ENCODE assay signal across 1 cellular context in the genomic region with DNA sequence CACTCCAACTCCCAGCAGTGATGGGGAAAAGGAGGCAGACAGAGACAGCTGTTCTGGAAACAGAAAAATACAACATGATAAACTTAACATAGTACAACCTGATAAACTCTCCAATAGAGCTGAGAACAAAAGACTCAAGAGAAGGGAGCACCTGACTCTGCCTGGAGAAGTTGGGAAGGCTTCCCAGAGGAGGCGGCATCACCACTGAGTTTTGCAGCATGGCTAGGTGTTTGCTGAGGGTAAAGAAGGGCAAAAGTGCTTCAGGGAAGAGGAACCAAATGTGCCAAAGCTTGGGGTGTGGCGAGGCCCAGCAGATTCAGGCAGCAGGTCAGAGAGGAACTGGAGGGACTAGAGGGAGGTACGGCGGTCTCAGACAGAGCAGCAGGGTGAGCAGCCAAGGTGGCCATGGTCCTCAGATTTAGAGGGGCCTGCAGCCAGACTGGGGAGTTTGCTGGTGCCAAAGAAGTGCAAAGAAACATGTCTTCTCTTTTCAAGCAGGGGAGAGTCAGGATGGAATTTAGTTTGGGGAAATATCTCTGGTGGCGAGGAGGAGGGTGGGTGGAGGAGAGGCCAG.
TF ChIP-seq lines count a peak whose summit lies in the region.

No MANE protein-coding gene starts in this region.

TF ChIP-seq in WTC11, 78 proteins besides CTCF, POLR2A, EP300 and RAD21 (continued from another document):
- TF ChIP-seq TCF7 (CRISPR knock-in tag; IDR thresholded peaks at IDR 0.05; ENCODE audit: low read depth) (no peak), CDX4 (CRISPR knock-in tag; IDR thresholded peaks at IDR 0.05; ENCODE audit: borderline replicate concordance) (no peak)
- TF ChIP-seq, protein P1, sequence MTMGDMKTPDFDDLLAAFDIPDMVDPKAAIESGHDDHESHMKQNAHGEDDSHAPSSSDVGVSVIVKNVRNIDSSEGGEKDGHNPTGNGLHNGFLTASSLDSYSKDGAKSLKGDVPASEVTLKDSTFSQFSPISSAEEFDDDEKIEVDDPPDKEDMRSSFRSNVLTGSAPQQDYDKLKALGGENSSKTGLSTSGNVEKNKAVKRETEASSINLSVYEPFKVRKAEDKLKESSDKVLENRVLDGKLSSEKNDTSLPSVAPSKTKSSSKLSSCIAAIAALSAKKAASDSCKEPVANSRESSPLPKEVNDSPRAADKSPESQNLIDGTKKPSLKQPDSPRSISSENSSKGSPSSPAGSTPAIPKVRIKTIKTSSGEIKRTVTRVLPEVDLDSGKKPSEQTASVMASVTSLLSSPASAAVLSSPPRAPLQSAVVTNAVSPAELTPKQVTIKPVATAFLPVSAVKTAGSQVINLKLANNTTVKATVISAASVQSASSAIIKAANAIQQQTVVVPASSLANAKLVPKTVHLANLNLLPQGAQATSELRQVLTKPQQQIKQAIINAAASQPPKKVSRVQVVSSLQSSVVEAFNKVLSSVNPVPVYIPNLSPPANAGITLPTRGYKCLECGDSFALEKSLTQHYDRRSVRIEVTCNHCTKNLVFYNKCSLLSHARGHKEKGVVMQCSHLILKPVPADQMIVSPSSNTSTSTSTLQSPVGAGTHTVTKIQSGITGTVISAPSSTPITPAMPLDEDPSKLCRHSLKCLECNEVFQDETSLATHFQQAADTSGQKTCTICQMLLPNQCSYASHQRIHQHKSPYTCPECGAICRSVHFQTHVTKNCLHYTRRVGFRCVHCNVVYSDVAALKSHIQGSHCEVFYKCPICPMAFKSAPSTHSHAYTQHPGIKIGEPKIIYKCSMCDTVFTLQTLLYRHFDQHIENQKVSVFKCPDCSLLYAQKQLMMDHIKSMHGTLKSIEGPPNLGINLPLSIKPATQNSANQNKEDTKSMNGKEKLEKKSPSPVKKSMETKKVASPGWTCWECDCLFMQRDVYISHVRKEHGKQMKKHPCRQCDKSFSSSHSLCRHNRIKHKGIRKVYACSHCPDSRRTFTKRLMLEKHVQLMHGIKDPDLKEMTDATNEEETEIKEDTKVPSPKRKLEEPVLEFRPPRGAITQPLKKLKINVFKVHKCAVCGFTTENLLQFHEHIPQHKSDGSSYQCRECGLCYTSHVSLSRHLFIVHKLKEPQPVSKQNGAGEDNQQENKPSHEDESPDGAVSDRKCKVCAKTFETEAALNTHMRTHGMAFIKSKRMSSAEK (CRISPR knock-in tag; IDR thresholded peaks at IDR 0.05; ENCODE audit: borderline replicate concordance) = no peak
